16 cellular contexts compared by ENCODE assay signal in genomic region chr4:182089326-182089725, GRCh38.
A peak's percentile ranks its signal among the peaks of the same experiment; 100 is the strongest.
DNase-seq lines count a peak whose midpoint lies in the region; ATAC-seq and TF ChIP-seq lines count a peak whose summit lies in the region.
"Had no signal": no experiment of that assay in that cellular context is flagged by ENCODE, and none has a peak within 500 bp of the region (broad histone marks: within the 10 kb centered on the region; RNA-seq: fewer than 3 reads in every experiment).

No MANE protein-coding gene starts in this region.

- H3K4me1 ChIP-seq in H9 (ENCODE audit: insufficient read depth, low read length) = peaks cover 8% of the 10 kb centered on the region; the same call in 1 of the 2 replicates
- no peaks in the 10 kb centered on the region for H3K4me1 ChIP-seq in RWPE2 (ENCODE audit: insufficient read depth, poor library complexity, severe bottlenecking)
- no peaks in the 10 kb centered on the region for H3K4me1 ChIP-seq in upper lobe of right lung

- no peak overlapping the region for H4K5ac ChIP-seq in H9 (ENCODE audit: insufficient read length, low read depth, low read length)

- H2BK20ac ChIP-seq in H9 (ENCODE audit: low read depth, low read length, poor library complexity, severe bottlenecking) = no peak overlapping the region

- no peak overlapping the region for H3K4me2 ChIP-seq in H9 (ENCODE audit: insufficient read depth, insufficient read length, low read length)

- TF ChIP-seq CTCF in H9 (conservative IDR thresholded peaks at IDR 0.05) = peak; percentile 80
- TF ChIP-seq CTCF in RWPE2 (IDR thresholded peaks at IDR 0.05; ENCODE audit: poor library complexity, severe bottlenecking) = peak; percentile 35
- TF ChIP-seq CTCF in kidney epithelial cell (IDR thresholded peaks at IDR 0.05; ENCODE audit: insufficient read depth, low read length, poor library complexity, severe bottlenecking) = peak; percentile 17
- TF ChIP-seq CTCF in upper lobe of right lung (IDR thresholded peaks at IDR 0.05) = no peak

- no peak overlapping the region for H2BK12ac ChIP-seq in H9 (ENCODE audit: insufficient read length, low read depth, low read length)

- H3K79me2 ChIP-seq in H9 (ENCODE audit: insufficient read depth, low read length) = no peaks in the 10 kb centered on the region

- H3K9me3 ChIP-seq in H9 (ENCODE audit: control insufficient read depth, low read depth, low read length) = no peaks in the 10 kb centered on the region
- no peaks in the 10 kb centered on the region for H3K9me3 ChIP-seq in RWPE2 (ENCODE audit: severe bottlenecking)
- no peaks in the 10 kb centered on the region for H3K9me3 ChIP-seq in upper lobe of right lung

- H3K36me3 ChIP-seq in RWPE2 (ENCODE audit: low read depth) = no peaks in the 10 kb centered on the region
- no peaks in the 10 kb centered on the region for H3K36me3 ChIP-seq in kidney epithelial cell (ENCODE audit: control insufficient read depth, insufficient read depth, low read length)
- no peaks in the 10 kb centered on the region for H3K36me3 ChIP-seq in upper lobe of right lung

- WGBS in H9 (ENCODE audit: extremely low coverage, insufficient read length, low lambda C conversion rate) = no CpG with 5 or more reads among the region's 2 CpGs

- no peaks in the 10 kb centered on the region for H4K20me1 ChIP-seq in H9 (ENCODE audit: control insufficient read depth, insufficient read depth, insufficient read length)

- no peaks in the 10 kb centered on the region for H3K27me3 ChIP-seq in H9 (ENCODE audit: insufficient read depth, low read length)
- H3K27me3 ChIP-seq in RWPE2 (ENCODE audit: insufficient read depth, poor library complexity, severe bottlenecking) = no peaks in the 10 kb centered on the region
- no peaks in the 10 kb centered on the region for H3K27me3 ChIP-seq in kidney epithelial cell (ENCODE audit: control insufficient read depth, insufficient read depth, low read length)
- H3K27me3 ChIP-seq in upper lobe of right lung = no peaks in the 10 kb centered on the region

- intact Hi-C loops in upper lobe of right lung (cut with DNase I) = no loop called here

- H3K27ac ChIP-seq in H9 (ENCODE audit: insufficient read length, low read depth, low read length) (no peak overlapping the region), RWPE2 (ENCODE audit: poor library complexity, severe bottlenecking) (no peak overlapping the region), upper lobe of right lung (no peak overlapping the region)

- no peak overlapping the region for H2BK5ac ChIP-seq in H9 (ENCODE audit: insufficient read length, low read length)

- H3K9me3 Mint-ChIP-seq in H9 = no peaks in the 10 kb centered on the region
- H3K9me3 Mint-ChIP-seq: activated naive CD4-positive, alpha-beta T cell treated with anti-CD3 and anti-CD28 coated beads, Interleukin-2, amount 50 U/mL, for 24 hours; stimulated activated naive CD8-positive, alpha-beta T cell treated with anti-CD3 and anti-CD28 coated beads, Interleukin-15, Interleukin-2, amounts not matched to agents 100 ng/mL and 50 ng/mL, for 24 hours had no signal

- no peaks in the 10 kb centered on the region for H3K23me2 ChIP-seq in H9 (ENCODE audit: insufficient read length, low read depth, low read length, poor library complexity, severe bottlenecking)

- no peak overlapping the region for H4K8ac ChIP-seq in H9 (replicated peaks; ENCODE audit: insufficient read length, low read depth, low read length)

- H4K91ac ChIP-seq in H9 (ENCODE audit: insufficient read length, low read depth, low read length) = no peak overlapping the region

- no peak overlapping the region for H2BK15ac ChIP-seq in H9 (ENCODE audit: low read depth, low read length)

- no peak overlapping the region for H3K18ac ChIP-seq in H9 (ENCODE audit: insufficient read length, low read depth, low read length)

- H2AK5ac ChIP-seq in H9 (ENCODE audit: insufficient read length, low read length) = no peak overlapping the region

- no peak overlapping the region; a peak in 1 of 7 replicates for H3K27ac Mint-ChIP-seq in H9
- H3K27ac Mint-ChIP-seq: activated naive CD4-positive, alpha-beta T cell treated with anti-CD3 and anti-CD28 coated beads, Interleukin-2, amount 50 U/mL, for 24 hours; stimulated activated naive CD8-positive, alpha-beta T cell treated with anti-CD3 and anti-CD28 coated beads, Interleukin-15, Interleukin-2, amounts not matched to agents 100 ng/mL and 50 ng/mL, for 24 hours had no signal

- H3K4me1 Mint-ChIP-seq in H9 = peaks cover 30 to 50% of the 10 kb centered on the region in 2 experiments
- H3K4me1 Mint-ChIP-seq: activated naive CD4-positive, alpha-beta T cell treated with anti-CD3 and anti-CD28 coated beads, Interleukin-2, amount 50 U/mL, for 24 hours; central memory CD8-positive, alpha-beta T cell had no signal

- H2AFZ ChIP-seq in H9 (ENCODE audit: low read length) = no peak overlapping the region

- H3K4me3 Mint-ChIP-seq in H9 = no peak overlapping the region
- H3K4me3 Mint-ChIP-seq: activated naive CD4-positive, alpha-beta T cell treated with anti-CD3 and anti-CD28 coated beads, Interleukin-2, amount 50 U/mL, for 24 hours; central memory CD8-positive, alpha-beta T cell; stimulated activated naive CD8-positive, alpha-beta T cell treated with anti-CD3 and anti-CD28 coated beads, Interleukin-15, Interleukin-2, amounts not matched to agents 100 ng/mL and 50 ng/mL, for 24 hours had no signal

- H3K36me3 Mint-ChIP-seq in H9 (ENCODE audit: insufficient read depth in 1 of 3, low read depth in 3 of 3) = no peaks in the 10 kb centered on the region
- H3K36me3 Mint-ChIP-seq: activated naive CD4-positive, alpha-beta T cell treated with anti-CD3 and anti-CD28 coated beads, Interleukin-2, amount 50 U/mL, for 24 hours had no signal

- no peak overlapping the region for H3K9ac ChIP-seq in H9 (ENCODE audit: extremely low read depth, insufficient read length, low read length)

- no peak for ATAC-seq in RWPE2 (ENCODE audit: low read depth)
- ATAC-seq in upper lobe of right lung = no peak

- no peaks in the 10 kb centered on the region for H3K79me1 ChIP-seq in H9 (ENCODE audit: insufficient read depth, low read depth, low read length, poor library complexity, severe bottlenecking)

- no peak overlapping the region for H3K23ac ChIP-seq in H9 (ENCODE audit: insufficient read length, low read depth, low read length)

- no peak overlapping the region for H3K14ac ChIP-seq in H9 (ENCODE audit: insufficient read depth, low read length)

- no peak overlapping the region for H3K4ac ChIP-seq in H9 (ENCODE audit: low read depth, low read length)

- H3T11ph ChIP-seq in H9 (ENCODE audit: low read length) = no peak overlapping the region

- H2BK120ac ChIP-seq in H9 (ENCODE audit: low read depth, low read length, poor library complexity, severe bottlenecking) = no peak overlapping the region

- no peaks in the 10 kb centered on the region for H3K27me3 Mint-ChIP-seq in H9 (ENCODE audit: low read depth)
- H3K27me3 Mint-ChIP-seq: central memory CD8-positive, alpha-beta T cell; stimulated activated naive CD8-positive, alpha-beta T cell treated with anti-CD3 and anti-CD28 coated beads, Interleukin-15, Interleukin-2, amounts not matched to agents 100 ng/mL and 50 ng/mL, for 24 hours had no signal

- DNase-seq in COLO829 (ENCODE audit: low spot score) = peak; percentile 27
- no peak for DNase-seq in H9
- DNase-seq in RWPE2 (ENCODE audit: low spot score) = no peak
- DNase-seq in kidney epithelial cell (ENCODE audit: low read depth) = no peak
- no peak for DNase-seq in cerebellar nuclear complex (lab: John Stamatoyannopoulos, UW)
- DNase-seq in SKM-1 (lab: John Stamatoyannopoulos, UW; ENCODE audit: unreplicated experiment) = no peak
- no peak for DNase-seq in ureter (ENCODE audit: low spot score)
- DNase-seq in upper lobe of right lung = no peak
- DNase-seq: DND-41, KBM-7, NCI-H2171, retina, T-helper 9 cell had no signal

- H3K4me3 ChIP-seq in RWPE2 (ENCODE audit: severe bottlenecking) = no peak overlapping the region
- H3K4me3 ChIP-seq in kidney epithelial cell (ENCODE audit: low read depth, low read length) = no peak overlapping the region
- no peak overlapping the region for H3K4me3 ChIP-seq in upper lobe of right lung

- no peak overlapping the region for H3K56ac ChIP-seq in H9 (ENCODE audit: insufficient read length, low read depth, low read length)
